9 cellular contexts compared by ENCODE assay signal in the genomic region with DNA sequence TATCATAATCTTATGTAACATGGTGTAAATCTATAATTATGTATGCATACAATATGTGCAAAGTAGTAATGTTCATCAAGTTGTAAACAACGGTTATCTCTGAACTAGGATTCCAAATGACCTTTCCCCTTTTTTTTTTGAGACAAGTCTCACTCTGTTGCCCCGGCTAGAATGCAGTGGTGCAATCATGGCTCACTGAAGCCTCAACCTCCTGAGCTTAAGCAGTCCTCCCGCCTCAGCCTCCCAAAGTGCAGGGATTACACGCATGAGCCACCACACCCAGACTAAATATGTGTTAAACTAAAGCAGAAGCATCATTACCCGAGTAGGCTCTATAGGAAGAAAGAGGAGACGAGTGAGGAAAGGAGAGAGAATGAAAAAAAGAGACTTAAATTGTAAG.
"Had no signal": no experiment of that assay in that cellular context is flagged by ENCODE, and none has a peak within 500 bp of the region (broad histone marks: within the 10 kb centered on the region; RNA-seq: fewer than 3 reads in every experiment).

No MANE protein-coding gene starts in this region.

- H3K4me3 ChIP-seq: GM23338 had no signal

- H3K4me2 ChIP-seq: GM23338, KMS-11 had no signal

- H3K27ac ChIP-seq: HL-60, KMS-11 had no signal

- H2AFZ ChIP-seq: GM23338 had no signal

- H3K9ac ChIP-seq: KMS-11 had no signal

- ATAC-seq: GM23338 had no signal

- FAIRE-seq: H1, H54 had no signal

- DNase-seq: H9, HCEC 1CT, IMR-90, KBM-7 had no signal
